ENCODE assay signal across 26 cellular contexts in genomic region chr9:131318211-131318610, GRCh38. TPM values are rescaled to one million over a fixed set of nuclear protein-coding genes. Genes with fewer than 3 reads are reported as not detected.
DNase-seq lines count a peak whose midpoint lies in the region; ATAC-seq, FAIRE-seq and TF ChIP-seq lines count a peak whose summit lies in the region.
"Had no signal": no experiment of that assay in that cellular context is flagged by ENCODE, and none has a peak within 500 bp of the region (broad histone marks: within the 10 kb centered on the region; RNA-seq: fewer than 3 reads in every experiment).

No MANE protein-coding gene starts in this region.

- no peak overlapping the region for H3K27ac ChIP-seq in CD8-positive, alpha-beta T cell (ENCODE audit: low read depth, low read length)
- H3K27ac ChIP-seq: BLaER1 treated with 17β-estradiol and CSF1 and Interleukin-3, amounts not matched to agents 10 nM and 100 nM; parathyroid adenoma; sigmoid colon; upper lobe of right lung had no signal

- H3K27me3 ChIP-seq in CD8-positive, alpha-beta T cell (ENCODE audit: insufficient read depth, low read length), result no peaks in the 10 kb centered on the region
- H3K27me3 ChIP-seq: BLaER1 treated with 17β-estradiol and CSF1 and Interleukin-3, amounts not matched to agents 10 nM and 100 nM; sigmoid colon; upper lobe of right lung had no signal

- peaks cover 12% of the 10 kb centered on the region for H3K27me3 Mint-ChIP-seq in glutamatergic neuron (ENCODE audit: unreplicated experiment)
- H3K27me3 Mint-ChIP-seq in CD8-positive, alpha-beta T cell (ENCODE audit: low read depth), result no peaks in the 10 kb centered on the region
- H3K27me3 Mint-ChIP-seq: central memory CD8-positive, alpha-beta T cell had no signal

- TF ChIP-seq CTCF in HFF-Myc (IDR thresholded peaks at IDR 0.05; ENCODE audit: low read depth, low read length, missing control alignments) (no peak), glutamatergic neuron (IDR thresholded peaks at IDR 0.05; ENCODE audit: partially characterized antibody, unreplicated experiment) (no peak)
- TF ChIP-seq CTCF in CD8-positive, alpha-beta T cell (IDR thresholded peaks at IDR 0.05), result no peak

- CTCF ChIA-PET in CD8-positive, alpha-beta T cell (lab: Charles Lee), result interaction anchor here (0.8 to 1.5 kb wide), 2 partner anchors 45 to 140 kb away, joined by 3 read pairs; no protein-coding TSS in a partner anchor

- no peak overlapping the region for H3K4me3 ChIP-seq in HFF-Myc (replicated peaks; ENCODE audit: low read depth, low read length)
- no peak overlapping the region for H3K4me3 ChIP-seq in CD8-positive, alpha-beta T cell (ENCODE audit: low read depth, low read length)
- H3K4me3 ChIP-seq: BLaER1 treated with 17β-estradiol and CSF1 and Interleukin-3, amounts not matched to agents 10 nM and 100 nM; sigmoid colon; upper lobe of right lung had no signal

- peaks cover 5% of the 10 kb centered on the region for H3K4me1 Mint-ChIP-seq in glutamatergic neuron (ENCODE audit: low read depth, unreplicated experiment)
- H3K4me1 Mint-ChIP-seq in CD8-positive, alpha-beta T cell (ENCODE audit: low read depth), result no peaks in the 10 kb centered on the region
- H3K4me1 Mint-ChIP-seq: activated CD4-positive, alpha-beta T cell treated with anti-CD3 and anti-CD28 coated beads, Interleukin-2, amount 10 ng/mL, durations not matched to agents 24 days and 14 days; activated naive CD8-positive, alpha-beta T cell treated with anti-CD3 and anti-CD28 coated beads, Interleukin-2, amount 10 ng/mL, durations not matched to agents 7 days and 5 days; central memory CD8-positive, alpha-beta T cell; stimulated activated memory B cell treated with anti-CD40 and anti-IgM and Interleukin-4, amounts not matched to agents 10 μg/mL and 1 μg/mL and 100 μg/mL, for 72 hours had no signal

- DNase-seq in HFF-Myc (ENCODE audit: extremely low read depth, low read depth) (peak; percentile 41), NCI-H82 treated with DMSO at 0.1 percent for 48 hours (lab: John Stamatoyannopoulos, UW; ENCODE audit: unreplicated experiment) (peak; percentile 77), glutamatergic neuron (peak; percentile 73), retina (peak; percentile 59), RCC 7860 (ENCODE audit: low spot score) (no peak), amygdala (lab: John Stamatoyannopoulos, UW) (no peak)
- DNase-seq in CD8-positive, alpha-beta T cell, result no peak
- DNase-seq: activated CD4-positive, alpha-beta T cell treated with anti-CD3 and anti-CD28 coated beads, Interleukin-2, amount 10 ng/mL, durations not matched to agents 24 days and 14 days; activated gamma-delta T cell; activated naive CD8-positive, alpha-beta T cell treated with anti-CD3 and anti-CD28 coated beads, Interleukin-2, amount 10 ng/mL, durations not matched to agents 7 days and 5 days; activated T-cell treated with anti-CD3 and anti-CD28 coated beads, Interleukin-2, amount 50 U/mL, for 1 hour; DND-41; mammary epithelial cell; NCI-H1436; NCI-H526; RPMI8226; stimulated activated CD4-positive, alpha-beta T cell treated with anti-CD3 and anti-CD28 coated beads, Interleukin-4, amount 100 ng/mL, for 4 hours; T-helper 2 cell had no signal

- H3K27ac Mint-ChIP-seq in glutamatergic neuron (ENCODE audit: unreplicated experiment), result peak overlapping the region; percentile 95
- no peak overlapping the region for H3K27ac Mint-ChIP-seq in CD8-positive, alpha-beta T cell
- H3K27ac Mint-ChIP-seq: activated CD4-positive, alpha-beta T cell treated with anti-CD3 and anti-CD28 coated beads, Interleukin-2, amount 10 ng/mL, durations not matched to agents 24 days and 14 days; activated naive CD8-positive, alpha-beta T cell treated with anti-CD3 and anti-CD28 coated beads, Interleukin-2, amount 10 ng/mL, durations not matched to agents 7 days and 5 days; stimulated activated memory B cell treated with anti-CD40 and anti-IgM and Interleukin-4, amounts not matched to agents 10 μg/mL and 1 μg/mL and 100 μg/mL, for 72 hours had no signal

- H3K4me1 ChIP-seq in CD8-positive, alpha-beta T cell (ENCODE audit: insufficient read depth, low read length), result no peaks in the 10 kb centered on the region
- H3K4me1 ChIP-seq: BLaER1 treated with 17β-estradiol and CSF1 and Interleukin-3, amounts not matched to agents 10 nM and 100 nM; parathyroid adenoma; sigmoid colon; upper lobe of right lung had no signal

- POLR2A ChIA-PET in CD8-positive, alpha-beta T cell (lab: Charles Lee), result no interaction called here

- H3K9me3 Mint-ChIP-seq in glutamatergic neuron (ENCODE audit: unreplicated experiment), result peaks cover 17% of the 10 kb centered on the region
- no peaks in the 10 kb centered on the region for H3K9me3 Mint-ChIP-seq in CD8-positive, alpha-beta T cell
- H3K9me3 Mint-ChIP-seq: activated CD4-positive, alpha-beta T cell treated with anti-CD3 and anti-CD28 coated beads, Interleukin-2, amount 10 ng/mL, durations not matched to agents 24 days and 14 days; activated naive CD8-positive, alpha-beta T cell treated with anti-CD3 and anti-CD28 coated beads, Interleukin-2, amount 10 ng/mL, durations not matched to agents 7 days and 5 days; central memory CD8-positive, alpha-beta T cell; stimulated activated memory B cell treated with anti-CD40 and anti-IgM and Interleukin-4, amounts not matched to agents 10 μg/mL and 1 μg/mL and 100 μg/mL, for 72 hours had no signal

- peak overlapping the region; percentile 21 for H3K4me3 Mint-ChIP-seq in glutamatergic neuron (ENCODE audit: unreplicated experiment)
- no peak overlapping the region for H3K4me3 Mint-ChIP-seq in CD8-positive, alpha-beta T cell
- H3K4me3 Mint-ChIP-seq: activated CD4-positive, alpha-beta T cell treated with anti-CD3 and anti-CD28 coated beads, Interleukin-2, amount 10 ng/mL, durations not matched to agents 24 days and 14 days; activated naive CD8-positive, alpha-beta T cell treated with anti-CD3 and anti-CD28 coated beads, Interleukin-2, amount 10 ng/mL, durations not matched to agents 7 days and 5 days; central memory CD8-positive, alpha-beta T cell; stimulated activated memory B cell treated with anti-CD40 and anti-IgM and Interleukin-4, amounts not matched to agents 10 μg/mL and 1 μg/mL and 100 μg/mL, for 72 hours had no signal

- ATAC-seq in CD8-positive, alpha-beta T cell, result no peak
- no peak for ATAC-seq in GM21529 (IDR thresholded peaks at IDR 0.05; ENCODE audit: unreplicated experiment)
- ATAC-seq: stimulated activated memory B cell treated with anti-CD40 and anti-IgM and Interleukin-4, amounts not matched to agents 10 μg/mL and 1 μg/mL and 100 μg/mL, for 72 hours; upper lobe of right lung had no signal

- H3K9me3 ChIP-seq in CD8-positive, alpha-beta T cell (ENCODE audit: low read length), result no peaks in the 10 kb centered on the region
- H3K9me3 ChIP-seq: BLaER1 treated with 17β-estradiol and CSF1 and Interleukin-3, amounts not matched to agents 10 nM and 100 nM; sigmoid colon; upper lobe of right lung had no signal

- H3K36me3 ChIP-seq in CD8-positive, alpha-beta T cell (ENCODE audit: insufficient read depth, low read length), result no peaks in the 10 kb centered on the region
- H3K36me3 ChIP-seq: BLaER1 treated with 17β-estradiol and CSF1 and Interleukin-3, amounts not matched to agents 10 nM and 100 nM; sigmoid colon; upper lobe of right lung had no signal

- intact Hi-C loops in CD8-positive, alpha-beta T cell (cut with DNase I, micrococcal nuclease), result no loop called here

- H3K36me3 Mint-ChIP-seq in glutamatergic neuron (ENCODE audit: unreplicated experiment), result no peaks in the 10 kb centered on the region
- no peaks in the 10 kb centered on the region for H3K36me3 Mint-ChIP-seq in CD8-positive, alpha-beta T cell
- H3K36me3 Mint-ChIP-seq: activated naive CD8-positive, alpha-beta T cell treated with anti-CD3 and anti-CD28 coated beads, Interleukin-2, amount 10 ng/mL, durations not matched to agents 7 days and 5 days; stimulated activated memory B cell treated with anti-CD40 and anti-IgM and Interleukin-4, amounts not matched to agents 10 μg/mL and 1 μg/mL and 100 μg/mL, for 72 hours had no signal

- no peak for FAIRE-seq in RCC 7860 (lab: Jason Lieb, UNC)
- FAIRE-seq: keratinocyte had no signal

RNA-seq across cellular contexts. Expression of gene PLPP7, which starts 28.7 kb away (rescaled TPM):
- total RNA-seq in glutamatergic neuron (ENCODE audit: unreplicated experiment), result 17.3 TPM
- not detected for total RNA-seq in CD8-positive, alpha-beta T cell
- total RNA-seq: activated CD4-positive, alpha-beta T cell treated with anti-CD3 and anti-CD28 coated beads, Interleukin-2, amount 10 ng/mL, durations not matched to agents 24 days and 14 days had no signal

RNA-seq across cellular contexts. Expression of gene FAM78A, which starts 41.9 kb away (rescaled TPM):
- total RNA-seq in glutamatergic neuron (ENCODE audit: unreplicated experiment), result 14.9 TPM
- 10 to 100 TPM; 44.0 to 44.2 TPM for total RNA-seq in CD8-positive, alpha-beta T cell

Comparison
In these comparisons a context has a peak if more than half of its experiments do, and no peak if none do; other contexts are left out.
1. DNase-seq: peak in HFF-Myc (single experiment), NCI-H82 treated with DMSO at 0.1 percent for 48 hours (single experiment), glutamatergic neuron (single experiment) and retina (single experiment); none in RCC 7860 (single experiment), CD8-positive, alpha-beta T cell (0 of 7) and amygdala (0 of 56).
2. RNA of gene PLPP7, which starts 28.7 kb away (total RNA-seq): 17.3 TPM in glutamatergic neuron (single experiment); not detected in CD8-positive, alpha-beta T cell; every median in the first group is over 10 times any median in the second.